Comparison of ENCODE assay signal across 12 cellular contexts in the genomic region with DNA sequence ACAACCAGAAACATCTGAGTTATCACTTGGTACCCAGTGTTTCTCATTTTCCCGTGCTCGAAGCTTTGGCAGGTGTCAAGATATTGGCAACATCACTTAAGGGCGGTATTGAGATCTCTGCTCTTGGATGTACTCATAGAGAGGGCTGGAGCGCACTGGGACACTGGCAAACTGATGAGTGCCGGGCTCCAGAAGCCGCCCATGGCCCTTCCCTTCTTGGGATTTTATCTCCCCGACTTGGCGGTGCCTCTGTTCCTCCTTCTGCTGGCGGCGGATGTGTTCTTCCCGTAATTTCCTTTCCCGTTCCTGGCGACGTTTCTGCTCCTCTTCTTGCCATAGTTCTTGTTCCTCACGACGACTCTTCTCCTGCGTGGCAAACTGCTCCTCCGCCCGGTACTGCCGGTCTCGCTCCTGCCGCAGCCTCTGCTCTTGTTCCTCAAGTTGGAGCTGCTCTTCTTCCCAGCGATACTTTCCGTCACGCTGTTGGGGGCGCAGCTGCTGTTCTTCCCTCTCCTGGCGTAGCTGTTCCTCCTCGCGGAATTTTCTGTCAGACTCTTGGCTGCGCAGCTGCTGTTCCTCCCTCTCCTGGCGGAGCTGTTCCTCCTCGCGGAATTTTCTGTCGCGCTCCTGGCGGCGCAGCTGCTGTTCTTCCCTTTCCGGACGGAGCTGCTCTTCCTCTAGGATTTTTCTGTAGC. TPM values are rescaled to one million over a fixed set of nuclear protein-coding genes. Genes with fewer than 3 reads are reported as not detected.
A peak's percentile ranks its signal among the peaks of the same experiment; 100 is the strongest.
DNase-seq lines count a peak whose midpoint lies in the region; ATAC-seq and TF ChIP-seq lines count a peak whose summit lies in the region.
"Had no signal": no experiment of that assay in that cellular context is flagged by ENCODE, and none has a peak within 500 bp of the region (broad histone marks: within the 10 kb centered on the region; RNA-seq: fewer than 3 reads in every experiment).

No MANE protein-coding gene starts in this region.

- H3K27me3 ChIP-seq in thoracic aorta (replicated peaks; ENCODE audit: insufficient read depth): peaks cover 4% of the 10 kb centered on the region

- no peak overlapping the region for H3K27ac ChIP-seq in thoracic aorta
- H3K27ac ChIP-seq: KMS-11 had no signal

- no peak overlapping the region for H3K4me3 Mint-ChIP-seq in activated naive CD8-positive, alpha-beta T cell treated with anti-CD3 and anti-CD28 coated beads, Interleukin-2, amount 10 ng/mL, durations not matched to agents 7 days and 5 days
- H3K4me3 Mint-ChIP-seq in activated naive CD8-positive, alpha-beta T cell treated with anti-CD3 and anti-CD28 coated beads, Interleukin-2, amount 50 U/mL, for 24 hours: no peak overlapping the region
- H3K4me3 Mint-ChIP-seq: activated T-helper 17 cell treated with anti-CD3 and anti-CD28 coated beads, Interleukin-2, amount 50 U/mL, for 72 hours had no signal

- POLR2A ChIA-PET in activated naive CD8-positive, alpha-beta T cell treated with anti-CD3 and anti-CD28 coated beads, Interleukin-2, amount 10 ng/mL, durations not matched to agents 7 days and 5 days (lab: Charles Lee): no interaction called here

- ATAC-seq in activated naive CD8-positive, alpha-beta T cell treated with anti-CD3 and anti-CD28 coated beads, Interleukin-2, amount 10 ng/mL, durations not matched to agents 7 days and 5 days (ENCODE audit: low read depth): no peak
- no peak for ATAC-seq in activated naive CD8-positive, alpha-beta T cell treated with anti-CD3 and anti-CD28 coated beads, Interleukin-2, amount 50 U/mL, for 24 hours
- ATAC-seq in thoracic aorta (ENCODE audit: insufficient number of reproducible peaks, low FRiP score, low read depth): no peak
- no peak for ATAC-seq in GM19328 (IDR thresholded peaks at IDR 0.05; ENCODE audit: unreplicated experiment)
- ATAC-seq: activated T-helper 17 cell treated with anti-CD3 and anti-CD28 coated beads, Interleukin-2, amount 50 U/mL, for 72 hours had no signal

- TF ChIP-seq POLR2A in lower leg skin (IDR thresholded peaks at IDR 0.05): no peak

- peak; percentile 33 for DNase-seq in activated naive CD8-positive, alpha-beta T cell treated with anti-CD3 and anti-CD28 coated beads, Interleukin-2, amount 10 ng/mL, durations not matched to agents 7 days and 5 days
- DNase-seq in activated naive CD8-positive, alpha-beta T cell treated with anti-CD3 and anti-CD28 coated beads, Interleukin-2, amount 50 U/mL, for 24 hours: no peak
- peak; percentile 46 for DNase-seq in UCSD-AML1 (lab: John Stamatoyannopoulos, UW; ENCODE audit: unreplicated experiment)
- peak; percentile 1 for DNase-seq in glomerular endothelial cell (ENCODE audit: extremely low read depth, low read depth, low spot score)
- DNase-seq in thoracic aorta (ENCODE audit: low spot score): no peak
- DNase-seq in lower leg skin (ENCODE audit: low spot score in 2 of 2): no peak
- DNase-seq in cerebellum (ENCODE audit: low spot score): no peak
- DNase-seq: NCI-H345 had no signal

- H3K4me1 ChIP-seq in thoracic aorta (ENCODE audit: control insufficient read depth in 1 of 2, low read depth in 2 of 2): peaks cover 25 to 34% of the 10 kb centered on the region in 2 donors

- H3K9me3 ChIP-seq in thoracic aorta: no peaks in the 10 kb centered on the region

- H3K4me1 Mint-ChIP-seq in activated naive CD8-positive, alpha-beta T cell treated with anti-CD3 and anti-CD28 coated beads, Interleukin-2, amount 10 ng/mL, durations not matched to agents 7 days and 5 days: no peaks in the 10 kb centered on the region
- H3K4me1 Mint-ChIP-seq in activated naive CD8-positive, alpha-beta T cell treated with anti-CD3 and anti-CD28 coated beads, Interleukin-2, amount 50 U/mL, for 24 hours: no peaks in the 10 kb centered on the region
- H3K4me1 Mint-ChIP-seq: activated T-helper 17 cell treated with anti-CD3 and anti-CD28 coated beads, Interleukin-2, amount 50 U/mL, for 72 hours had no signal

- H3K36me3 ChIP-seq in thoracic aorta: no peaks in the 10 kb centered on the region

- H3K27me3 Mint-ChIP-seq in activated naive CD8-positive, alpha-beta T cell treated with anti-CD3 and anti-CD28 coated beads, Interleukin-2, amount 10 ng/mL, durations not matched to agents 7 days and 5 days: peaks cover 25% of the 10 kb centered on the region
- peaks cover 25% of the 10 kb centered on the region for H3K27me3 Mint-ChIP-seq in activated naive CD8-positive, alpha-beta T cell treated with anti-CD3 and anti-CD28 coated beads, Interleukin-2, amount 50 U/mL, for 24 hours

- intact Hi-C loops in lower leg skin (cut with DNase I; ENCODE audit: low total_unique reads): no loop called here

- H3K27ac Mint-ChIP-seq in activated naive CD8-positive, alpha-beta T cell treated with anti-CD3 and anti-CD28 coated beads, Interleukin-2, amount 10 ng/mL, durations not matched to agents 7 days and 5 days: peak overlapping the region; percentile 64
- no peak overlapping the region for H3K27ac Mint-ChIP-seq in activated naive CD8-positive, alpha-beta T cell treated with anti-CD3 and anti-CD28 coated beads, Interleukin-2, amount 50 U/mL, for 24 hours
- H3K27ac Mint-ChIP-seq: activated T-helper 17 cell treated with anti-CD3 and anti-CD28 coated beads, Interleukin-2, amount 50 U/mL, for 72 hours had no signal

- WGBS in lower leg skin, 2 donors: 17 to 18% methylated on average over 39 of the region's 39 CpGs

- TF ChIP-seq CTCF in thoracic aorta (IDR thresholded peaks at IDR 0.05) (no peak), lower leg skin (IDR thresholded peaks at IDR 0.05) (no peak)

- peaks cover 5% of the 10 kb centered on the region for H3K9me3 Mint-ChIP-seq in activated naive CD8-positive, alpha-beta T cell treated with anti-CD3 and anti-CD28 coated beads, Interleukin-2, amount 10 ng/mL, durations not matched to agents 7 days and 5 days
- peaks cover 4% of the 10 kb centered on the region for H3K9me3 Mint-ChIP-seq in activated naive CD8-positive, alpha-beta T cell treated with anti-CD3 and anti-CD28 coated beads, Interleukin-2, amount 50 U/mL, for 24 hours

- peaks cover 1% of the 10 kb centered on the region for H3K36me3 Mint-ChIP-seq in activated naive CD8-positive, alpha-beta T cell treated with anti-CD3 and anti-CD28 coated beads, Interleukin-2, amount 10 ng/mL, durations not matched to agents 7 days and 5 days
- no peaks in the 10 kb centered on the region for H3K36me3 Mint-ChIP-seq in activated naive CD8-positive, alpha-beta T cell treated with anti-CD3 and anti-CD28 coated beads, Interleukin-2, amount 50 U/mL, for 24 hours (ENCODE audit: low read depth)

- H3K4me3 ChIP-seq in thoracic aorta (peak overlapping the region; percentile 77), lower leg skin (ENCODE audit: low read depth, poor library complexity, severe bottlenecking) (no peak overlapping the region)

RNA-seq across cellular contexts. Expression of gene TCHH, which starts 7.8 kb away (rescaled TPM):
- under 1 TPM; 0.06 to 0.08 TPM for total RNA-seq in activated naive CD8-positive, alpha-beta T cell treated with anti-CD3 and anti-CD28 coated beads, Interleukin-2, amount 10 ng/mL, durations not matched to agents 7 days and 5 days
- total RNA-seq in glomerular endothelial cell: under 0.01 and 0.12 TPM in 2 replicates
- under 1 TPM; 0.41 to 0.49 TPM for total RNA-seq in thoracic aorta
- total RNA-seq in lower leg skin: 10 to 100 TPM in 1 of 4 donors, 1 to 10 TPM in 1, under 1 TPM in 2; 0.39 to 29.5 (median 1.2) TPM
- total RNA-seq in cerebellum: 0.27 TPM

RNA-seq across cellular contexts. Expression of gene TCHHL1, which starts 18.6 kb away (rescaled TPM):
- total RNA-seq in activated naive CD8-positive, alpha-beta T cell treated with anti-CD3 and anti-CD28 coated beads, Interleukin-2, amount 10 ng/mL, durations not matched to agents 7 days and 5 days: not detected
- total RNA-seq in glomerular endothelial cell: not detected in 2 replicates
- total RNA-seq in thoracic aorta: not detected
- 1 to 10 TPM in 1 of 4 donors, not detected in 3; 6.6 TPM for total RNA-seq in lower leg skin
- total RNA-seq in cerebellum: not detected
- total RNA-seq: activated T-helper 17 cell treated with anti-CD3 and anti-CD28 coated beads, Interleukin-2, amount 50 U/mL, for 72 hours; pulmonary artery endothelial cell had no signal

RNA-seq across cellular contexts. Expression of gene RPTN, which starts 51.6 kb away (rescaled TPM):
- total RNA-seq in activated naive CD8-positive, alpha-beta T cell treated with anti-CD3 and anti-CD28 coated beads, Interleukin-2, amount 10 ng/mL, durations not matched to agents 7 days and 5 days: not detected
- total RNA-seq in glomerular endothelial cell (not detected in 2 replicates), thoracic aorta (not detected), lower leg skin (10 to 100 TPM; 17.3 to 30.4 (median 22.1) TPM), cerebellum (not detected)
- total RNA-seq: activated T-helper 17 cell treated with anti-CD3 and anti-CD28 coated beads, Interleukin-2, amount 50 U/mL, for 72 hours; pulmonary artery endothelial cell had no signal

Comparison
In these comparisons a context has a peak if more than half of its experiments do, and no peak if none do; other contexts are left out.
1. DNase-seq: peak in activated naive CD8-positive, alpha-beta T cell treated with anti-CD3 and anti-CD28 coated beads, Interleukin-2, amount 10 ng/mL, durations not matched to agents 7 days and 5 days (single experiment), UCSD-AML1 (single experiment) and glomerular endothelial cell (single experiment); none in activated naive CD8-positive, alpha-beta T cell treated with anti-CD3 and anti-CD28 coated beads, Interleukin-2, amount 50 U/mL, for 24 hours (single experiment), thoracic aorta (single experiment), lower leg skin (0 of 2) and cerebellum (single experiment).
2. RNA of gene RPTN, which starts 51.6 kb away (total RNA-seq): 17.3 to 30.4 TPM in lower leg skin; not detected in activated naive CD8-positive, alpha-beta T cell treated with anti-CD3 and anti-CD28 coated beads, Interleukin-2, amount 10 ng/mL, durations not matched to agents 7 days and 5 days, not detected in glomerular endothelial cell, not detected in thoracic aorta and not detected in cerebellum (single experiment); every median in the first group is over 10 times any median in the second.